ENCODE assay signal across 13 cellular contexts in the genomic region with DNA sequence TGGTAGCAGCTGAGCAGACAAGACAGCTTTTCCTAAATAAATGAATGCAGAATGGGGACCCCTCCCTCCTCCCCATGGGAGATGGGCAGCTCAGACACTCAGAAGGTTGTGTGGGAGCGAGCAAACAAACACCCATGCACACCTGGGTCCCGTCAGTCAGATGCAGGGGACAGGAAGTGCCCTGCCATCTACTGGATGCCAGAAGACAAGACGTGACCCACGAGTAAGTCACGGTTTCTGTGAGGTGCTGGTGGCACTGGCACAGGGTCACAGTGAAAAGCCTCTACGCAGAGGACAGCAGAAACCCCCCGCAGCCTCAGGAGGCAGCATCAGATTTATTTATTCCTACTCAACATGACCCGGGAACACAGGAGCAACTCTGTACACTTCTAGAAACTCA. TPM values are rescaled to one million over a fixed set of nuclear protein-coding genes. Genes with fewer than 3 reads are reported as not detected.
DNase-seq lines count a peak whose midpoint lies in the region; ATAC-seq, FAIRE-seq and TF ChIP-seq lines count a peak whose summit lies in the region.
"Had no signal": no experiment of that assay in that cellular context is flagged by ENCODE, and none has a peak within 500 bp of the region (broad histone marks: within the 10 kb centered on the region; RNA-seq: fewer than 3 reads in every experiment).

No MANE protein-coding gene starts in this region.

- no peak overlapping the region for H3K18ac ChIP-seq in H1 (ENCODE audit: extremely low read depth, low read length)

- H2BK12ac ChIP-seq in H1 (ENCODE audit: low read depth, low read length): no peak overlapping the region

- no peak; a peak in 1 of 4 replicates for TF ChIP-seq RAD21 in H1 (IDR thresholded peaks at IDR 0.05 in 1 of 2, conservative IDR thresholded peaks at IDR 0.05 in 1 of 2; ENCODE audit: low read depth in 2 of 2, low read length in 2 of 2)

- H3K9ac ChIP-seq in H1 (replicated peaks in 1 of 4; ENCODE audit: extremely low read depth in 1 of 4, low read depth in 3 of 4, low read length in 3 of 4): no peak overlapping the region

- no peaks in the 10 kb centered on the region for H3K27me3 ChIP-seq in Panc1 (ENCODE audit: control insufficient read depth, insufficient read depth, low read length)
- no peaks in the 10 kb centered on the region for H3K27me3 ChIP-seq in H1 (replicated peaks in 1 of 4; ENCODE audit: control insufficient read depth in 3 of 4, extremely low read depth in 1 of 4, insufficient read depth in 3 of 4, low read length in 3 of 4)
- H3K27me3 ChIP-seq: gastrocnemius medialis had no signal

- TF ChIP-seq CTCF in Panc1 (IDR thresholded peaks at IDR 0.05) (no peak), H1 (IDR thresholded peaks at IDR 0.05; ENCODE audit: control extremely low read depth in 1 of 3, insufficient read depth in 1 of 3, low read depth in 1 of 3, low read length in 3 of 3) (peak; percentile 21 to 59 (median 58); a peak in 3 of 4 replicates)

- H3K4me1 ChIP-seq in Panc1 (ENCODE audit: control insufficient read depth, insufficient read depth, low read length) (no peaks in the 10 kb centered on the region), H1 (replicated peaks in 1 of 4; ENCODE audit: control insufficient read depth in 3 of 4, insufficient read depth in 4 of 4, low read length in 3 of 4) (no peaks in the 10 kb centered on the region)
- H3K4me1 ChIP-seq: gastrocnemius medialis had no signal

- H3K36me3 ChIP-seq in Panc1 (ENCODE audit: control insufficient read depth, insufficient read depth, low read length) (peaks cover 16% of the 10 kb centered on the region), H1 (ENCODE audit: control insufficient read depth in 2 of 4, insufficient read depth in 4 of 4, low read length in 3 of 4) (peaks cover 31 to 65% (median 54%) of the 10 kb centered on the region in 4 experiments; a peak in 7 of 8 replicates)

- H3K9me3 ChIP-seq in Panc1 (ENCODE audit: control insufficient read depth, insufficient read depth, low read depth, low read length) (no peaks in the 10 kb centered on the region), H1 (ENCODE audit: insufficient read depth in 2 of 2, low read depth in 1 of 2, low read length in 1 of 2) (peaks cover 0 to 3% of the 10 kb centered on the region in 2 experiments; a peak in 1 of 4 replicates)
- H3K9me3 ChIP-seq: gastrocnemius medialis, thoracic aorta had no signal

- H4K20me1 ChIP-seq in H1 (replicated peaks in 1 of 2; ENCODE audit: control insufficient read depth in 1 of 2, insufficient read depth in 2 of 2, low read length in 2 of 2): peaks cover 4 to 16% of the 10 kb centered on the region in 2 experiments

- CTCF ChIA-PET in Panc1 (lab: Charles Lee): no interaction called here
- CTCF ChIA-PET in H1 (lab: Charles Lee; ENCODE audit: partially characterized antibody): interaction anchor here (0.8 to 2.8 kb wide), 9 partner anchors 9 to 299 kb away, joined by 3 to 10 read pairs (median 3); no protein-coding TSS in a partner anchor

- BruUV-seq in Panc1 (replicated peaks; lab: Mats Ljungman, UMichigan): no TSS peak

- H3K56ac ChIP-seq in H1 (replicated peaks; ENCODE audit: insufficient read length, low read depth, low read length): no peak overlapping the region

- no peak for TF ChIP-seq EP300 in H1 (IDR thresholded peaks at IDR 0.05; ENCODE audit: borderline replicate concordance in 1 of 2, low read depth in 2 of 2, low read length in 2 of 2)

- no peak overlapping the region for H2AFZ ChIP-seq in H1 (ENCODE audit: low read length)

- no peak overlapping the region for H3K23ac ChIP-seq in H1 (ENCODE audit: insufficient read length)

- H3K23me2 ChIP-seq in H1 (ENCODE audit: low read depth, low read length): no peaks in the 10 kb centered on the region

- 95% methylated on average over 8 of the region's 8 CpGs; no CpG with 5 or more reads in 1 of the 2 experiments for WGBS in H1 (ENCODE audit: extremely low coverage in 1 of 2, insufficient coverage in 1 of 2, insufficient read length in 1 of 2, insufficient replicate concordance in 2 of 2, low coverage in 1 of 2, low lambda C conversion rate in 2 of 2, missing lambda C conversion rate in 1 of 2), 2 experiments

- TF ChIP-seq POLR2A in H1 (IDR thresholded peaks at IDR 0.05; ENCODE audit: control extremely low read depth in 1 of 2, low read depth in 2 of 2, low read length in 2 of 2): no peak

- H2BK15ac ChIP-seq in H1 (ENCODE audit: low read length): no peak overlapping the region

- H3K79me1 ChIP-seq in H1 (ENCODE audit: low read depth, low read length): no peaks in the 10 kb centered on the region; the same call in 1 of the 2 replicates

- in situ Hi-C loops in Panc1 (cut with HindIII; ENCODE audit: low pct_unique_long_range_greater_than_20kb, low sequenced_read_pairs): no loop called here

- no peak overlapping the region for H4K91ac ChIP-seq in H1 (replicated peaks; ENCODE audit: insufficient read length, low read length)

- FAIRE-seq in H1 (lab: Jason Lieb, UNC) (no peak), HTR-8/SVneo (lab: Jason Lieb, UNC) (no peak)

- H3K14ac ChIP-seq in H1 (ENCODE audit: insufficient read length): no peak overlapping the region

- no peak overlapping the region for H4K5ac ChIP-seq in H1 (ENCODE audit: insufficient read length, low read depth, low read length)

- H3K4me2 ChIP-seq in H1 (ENCODE audit: insufficient read depth in 1 of 2, low read depth in 2 of 2, low read length in 2 of 2): no peak overlapping the region

- no peak overlapping the region for H4K8ac ChIP-seq in H1 (ENCODE audit: extremely low read depth, insufficient read depth, low read length)

- no peak overlapping the region for H2BK120ac ChIP-seq in H1 (replicated peaks; ENCODE audit: low read depth, low read length)

- H3K79me2 ChIP-seq in H1 (ENCODE audit: control insufficient read depth in 1 of 2, insufficient read depth in 2 of 2, low read length in 2 of 2): no peaks in the 10 kb centered on the region

- ATAC-seq in Panc1 (peak; percentile 67; the same call in 1 of the 2 replicates), HG02852 (IDR thresholded peaks at IDR 0.05; ENCODE audit: unreplicated experiment) (no peak)
- ATAC-seq: gastrocnemius medialis had no signal

- H3K4me3 ChIP-seq in Panc1 (ENCODE audit: low read depth in 2 of 2, low read length in 2 of 2) (no peak overlapping the region), H1 (ENCODE audit: extremely low read depth in 1 of 4, insufficient read depth in 2 of 4, low read depth in 3 of 4, low read length in 4 of 4) (no peak overlapping the region)
- H3K4me3 ChIP-seq: gastrocnemius medialis, thoracic aorta had no signal

- intact Hi-C loops in Panc1 (cut with micrococcal nuclease; ENCODE audit: unreplicated experiment): no loop called here

- no peak overlapping the region for H3K4ac ChIP-seq in H1 (replicated peaks; ENCODE audit: insufficient read length, low read depth, low read length)

- DNase-seq in stimulated activated CD4-positive, alpha-beta T cell treated with anti-CD3 and anti-CD28 coated beads, Interleukin-4, amount 100 ng/mL, for 1 hour: peak; percentile 18
- no peak for DNase-seq in stimulated activated CD4-positive, alpha-beta T cell treated with anti-CD3 and anti-CD28 coated beads, Interleukin-2, amount 100 ng/mL, for 24 hours
- DNase-seq in Panc1 (ENCODE audit: low read depth, low spot score) (no peak), H1 (ENCODE audit: low read depth in 1 of 2, low spot score in 2 of 2) (no peak), NCI-H1417 treated with DMSO at 0.1 percent for 48 hours (lab: John Stamatoyannopoulos, UW) (no peak), SW480 (ENCODE audit: low spot score) (no peak), HTR-8/SVneo (ENCODE audit: insufficient read length, low spot score) (no peak)
- DNase-seq: activated CD4-positive, CD25-positive, alpha-beta regulatory T cell treated with anti-CD3 and anti-CD28 coated beads, Interleukin-2, amount 50 U/mL, for 72 hours; gastrocnemius medialis; NK-92 treated with Interleukin-12 subunit alpha and Interleukin-12 subunit beta, amount 100 ng/mL, for 24 hours had no signal

- no peak overlapping the region for H2BK5ac ChIP-seq in H1 (ENCODE audit: low read depth, low read length)

- H3K27ac ChIP-seq in Panc1 (ENCODE audit: low read length) (no peak overlapping the region), H1 (ENCODE audit: low read depth, low read length) (no peak overlapping the region)
- H3K27ac ChIP-seq: gastrocnemius medialis, thoracic aorta had no signal

- no peak overlapping the region for H2AK5ac ChIP-seq in H1 (ENCODE audit: low read depth, low read length)

- no peak overlapping the region for H2BK20ac ChIP-seq in H1 (ENCODE audit: low read length)

- POLR2A ChIA-PET in Panc1 (lab: Charles Lee): no interaction called here
- POLR2A ChIA-PET in H1 (lab: Charles Lee; ENCODE audit: partially characterized antibody): interaction anchor here (0.8 to 34.3 kb wide), 4 partner anchors 10 to 37 kb away, joined by 3 to 348 read pairs (median 4); a partner anchor contains a TSS

RNA-seq across cellular contexts. Expression of a gene that starts 8.4 kb away (rescaled TPM):
- 10.4 TPM for total RNA-seq in Panc1 (2021; ENCODE audit: unreplicated experiment)
- polyA plus RNA-seq in Panc1 (2012; ENCODE audit: insufficient read length): 22.1 TPM
- 1.4 and 2.9 TPM in 2 replicates for total RNA-seq in H1 (2021; fragmentation: NEBNext Ultra II Directional; extraction: Animal tissue kit (Norgen Biotek cat#: 25700))
- polyA plus RNA-seq in H1 (2011; rRNA removed): 17.1 and 24.6 TPM in 2 replicates
- polyA plus RNA-seq in H1 (2011; cell fraction: cytosol; rRNA removed): 8.1 TPM
- polyA plus RNA-seq in H1 (2011; cell fraction: nucleus; rRNA removed): 10.5 TPM
- polyA plus RNA-seq in H1 (2012, experiment 1 of 2): 1.9 to 5.8 TPM (median 2.9 TPM) in 4 replicates
- 6.6 TPM for polyA plus RNA-seq in H1 (2012, experiment 2 of 2)
- polyA plus RNA-seq in H1 (2013, experiment 1 of 2): 5.8 TPM
- polyA plus RNA-seq in H1 (2013, experiment 2 of 2): 6.4 TPM
- polyA minus RNA-seq in H1 (2011; rRNA and poly(A)+ RNA removed): 0.47 TPM in 1 of 2 replicates, not detected in the other
- polyA minus RNA-seq in H1 (2011; cell fraction: cytosol; rRNA and poly(A)+ RNA removed): not detected
- polyA minus RNA-seq in H1 (2011; cell fraction: nucleus; rRNA and poly(A)+ RNA removed): 1.6 TPM
- total RNA-seq: cardiac septum, gastrocnemius medialis, thoracic aorta had no signal

RNA-seq across cellular contexts. Expression of a gene that starts 12.2 kb away (rescaled TPM):
- total RNA-seq in Panc1 (2021; ENCODE audit: unreplicated experiment): 4.4 TPM
- 4.1 TPM for polyA plus RNA-seq in Panc1 (2012; ENCODE audit: insufficient read length)
- total RNA-seq in H1 (2021; fragmentation: NEBNext Ultra II Directional; extraction: Animal tissue kit (Norgen Biotek cat#: 25700)): 1.1 and 2.3 TPM in 2 replicates
- polyA plus RNA-seq in H1 (2011; rRNA removed): 2.3 and 8.6 TPM in 2 replicates
- polyA plus RNA-seq in H1 (2011; cell fraction: cytosol; rRNA removed): 2.0 TPM
- 1.6 TPM for polyA plus RNA-seq in H1 (2011; cell fraction: nucleus; rRNA removed)
- 1.2 to 1.6 TPM (median 1.4 TPM) in 3 of 4 replicates, not detected in the other for polyA plus RNA-seq in H1 (2012, experiment 1 of 2)
- polyA plus RNA-seq in H1 (2012, experiment 2 of 2): 4.5 TPM
- polyA plus RNA-seq in H1 (2013, experiment 1 of 2): 2.9 TPM
- polyA plus RNA-seq in H1 (2013, experiment 2 of 2): 3.2 TPM
- not detected in 2 replicates for polyA minus RNA-seq in H1 (2011; rRNA and poly(A)+ RNA removed)
- polyA minus RNA-seq in H1 (2011; cell fraction: cytosol; rRNA and poly(A)+ RNA removed): 10.6 TPM
- polyA minus RNA-seq in H1 (2011; cell fraction: nucleus; rRNA and poly(A)+ RNA removed): not detected

RNA-seq across cellular contexts. Expression of a gene that starts 16.0 kb away (rescaled TPM):
- not detected for total RNA-seq in Panc1 (2021; ENCODE audit: unreplicated experiment)
- not detected for polyA plus RNA-seq in Panc1 (2012; ENCODE audit: insufficient read length)
- 1.1 TPM in 1 of 2 replicates, not detected in the other for total RNA-seq in H1 (2021; fragmentation: NEBNext Ultra II Directional; extraction: Animal tissue kit (Norgen Biotek cat#: 25700))
- 6.1 and 8.1 TPM in 2 replicates for polyA plus RNA-seq in H1 (2011; rRNA removed)
- polyA plus RNA-seq in H1 (2011; cell fraction: cytosol; rRNA removed): 2.7 TPM
- 4.4 TPM for polyA plus RNA-seq in H1 (2011; cell fraction: nucleus; rRNA removed)
- polyA plus RNA-seq in H1 (2012, experiment 1 of 2): 0.80 to 2.8 TPM (median 2.0 TPM) in 4 replicates
- 2.8 TPM for polyA plus RNA-seq in H1 (2012, experiment 2 of 2)
- polyA plus RNA-seq in H1 (2013, experiment 1 of 2): 3.0 TPM
- 3.5 TPM for polyA plus RNA-seq in H1 (2013, experiment 2 of 2)
- 0.41 and 0.61 TPM in 2 replicates for polyA minus RNA-seq in H1 (2011; rRNA and poly(A)+ RNA removed)
- polyA minus RNA-seq in H1 (2011; cell fraction: cytosol; rRNA and poly(A)+ RNA removed): 2.8 TPM
- 5.1 TPM for polyA minus RNA-seq in H1 (2011; cell fraction: nucleus; rRNA and poly(A)+ RNA removed)

RNA-seq across cellular contexts. Expression of a gene that starts 22.9 kb away (rescaled TPM):
- not detected for total RNA-seq in Panc1 (2021; ENCODE audit: unreplicated experiment)
- not detected for polyA plus RNA-seq in Panc1 (2012; ENCODE audit: insufficient read length)
- not detected in 2 replicates for total RNA-seq in H1 (2021; fragmentation: NEBNext Ultra II Directional; extraction: Animal tissue kit (Norgen Biotek cat#: 25700))
- 0.78 and 0.88 TPM in 2 replicates for polyA plus RNA-seq in H1 (2011; rRNA removed)
- not detected for polyA plus RNA-seq in H1 (2011; cell fraction: cytosol; rRNA removed)
- polyA plus RNA-seq in H1 (2011; cell fraction: nucleus; rRNA removed): not detected
- polyA plus RNA-seq in H1 (2012, experiment 1 of 2): not detected in 4 replicates
- not detected for polyA plus RNA-seq in H1 (2012, experiment 2 of 2)
- not detected for polyA plus RNA-seq in H1 (2013, experiment 1 of 2)
- not detected for polyA plus RNA-seq in H1 (2013, experiment 2 of 2)
- polyA minus RNA-seq in H1 (2011; rRNA and poly(A)+ RNA removed): not detected in 2 replicates
- polyA minus RNA-seq in H1 (2011; cell fraction: cytosol; rRNA and poly(A)+ RNA removed): not detected
- polyA minus RNA-seq in H1 (2011; cell fraction: nucleus; rRNA and poly(A)+ RNA removed): not detected
- total RNA-seq: gastrocnemius medialis, thoracic aorta had no signal

RNA-seq across cellular contexts. Expression of a gene that starts 36.2 kb away (rescaled TPM):
- 1.1 TPM for total RNA-seq in Panc1 (2021; ENCODE audit: unreplicated experiment)
- polyA plus RNA-seq in Panc1 (2012; ENCODE audit: insufficient read length): not detected
- total RNA-seq in H1 (2021; fragmentation: NEBNext Ultra II Directional; extraction: Animal tissue kit (Norgen Biotek cat#: 25700)): not detected in 2 replicates
- polyA plus RNA-seq in H1 (2011; rRNA removed): 0.12 TPM in 1 of 2 replicates, not detected in the other
- 0.12 TPM for polyA plus RNA-seq in H1 (2011; cell fraction: cytosol; rRNA removed)
- 0.20 TPM for polyA plus RNA-seq in H1 (2011; cell fraction: nucleus; rRNA removed)
- polyA plus RNA-seq in H1 (2012, experiment 1 of 2): not detected in 4 replicates
- polyA plus RNA-seq in H1 (2012, experiment 2 of 2): not detected
- polyA plus RNA-seq in H1 (2013, experiment 1 of 2): 0.14 TPM
- 0.22 TPM for polyA plus RNA-seq in H1 (2013, experiment 2 of 2)
- not detected in 2 replicates for polyA minus RNA-seq in H1 (2011; rRNA and poly(A)+ RNA removed)
- 6.6 TPM for polyA minus RNA-seq in H1 (2011; cell fraction: cytosol; rRNA and poly(A)+ RNA removed)
- not detected for polyA minus RNA-seq in H1 (2011; cell fraction: nucleus; rRNA and poly(A)+ RNA removed)
- total RNA-seq: cardiac septum, gastrocnemius medialis, thoracic aorta had no signal
